In the genomic region with DNA sequence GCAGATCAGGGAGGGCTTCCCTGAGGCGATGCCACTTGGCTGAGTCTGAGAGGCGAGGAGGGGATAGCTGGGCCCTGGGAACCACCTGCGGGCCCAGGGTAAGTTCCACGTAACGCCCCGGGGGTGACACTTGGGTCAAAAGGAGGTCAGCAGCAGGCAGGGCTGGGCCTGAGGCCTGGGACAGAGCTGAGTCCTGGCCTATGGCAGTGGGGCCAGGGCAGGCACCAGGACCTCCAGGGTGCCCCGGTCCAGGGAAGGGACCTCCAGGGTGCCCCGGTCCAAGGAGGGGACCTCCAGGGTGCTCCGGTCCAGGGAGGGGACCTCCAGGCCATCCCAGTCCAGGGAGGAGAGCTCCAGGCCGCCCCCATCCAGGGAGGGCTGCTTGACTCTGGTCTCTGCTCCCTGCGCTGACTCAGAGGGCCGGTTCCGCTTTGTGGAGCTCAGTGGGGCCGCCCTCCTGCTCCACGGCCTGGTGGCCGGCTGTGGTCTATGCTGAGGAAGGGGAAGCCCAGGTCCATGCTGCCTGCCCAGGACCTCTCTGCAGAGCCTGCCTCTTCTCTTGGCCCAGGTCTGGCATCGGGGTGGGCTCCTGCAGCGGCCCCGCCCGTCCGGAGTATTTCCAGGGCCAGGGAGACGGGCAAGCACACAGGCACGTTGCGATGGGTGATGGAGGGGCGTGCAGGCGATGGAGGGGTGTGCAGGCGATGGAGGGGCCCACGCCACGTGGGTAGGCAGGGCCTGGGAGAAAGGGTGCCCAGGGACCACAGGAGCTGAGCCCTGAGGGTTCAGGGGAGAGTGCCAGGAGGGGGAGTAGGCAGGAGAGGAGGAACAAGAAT, we compare ENCODE assay signal across 9 cellular contexts. TPM values are rescaled to one million over a fixed set of nuclear protein-coding genes. Genes with fewer than 3 reads are reported as not detected.
DNase-seq lines count a peak whose midpoint lies in the region; ATAC-seq and TF ChIP-seq lines count a peak whose summit lies in the region.
"Had no signal": no experiment of that assay in that cellular context is flagged by ENCODE, and none has a peak within 500 bp of the region (broad histone marks: within the 10 kb centered on the region; RNA-seq: fewer than 3 reads in every experiment).

No MANE protein-coding gene starts in this region.

- H3K36me3 ChIP-seq in lung (ENCODE audit: control insufficient read depth in 2 of 2, insufficient read depth in 2 of 2, low read length in 2 of 2), result no peaks in the 10 kb centered on the region
- H3K36me3 ChIP-seq in upper lobe of right lung, result no peaks in the 10 kb centered on the region

- TF ChIP-seq CTCF in cardiac fibroblast (IDR thresholded peaks at IDR 0.05; ENCODE audit: low read depth, low read length) (no peak), lung (IDR thresholded peaks at IDR 0.05; ENCODE audit: control extremely low read depth, extremely low read depth) (no peak), upper lobe of right lung (IDR thresholded peaks at IDR 0.05) (no peak)

- H3K27me3 ChIP-seq in lung (ENCODE audit: control insufficient read depth, insufficient read depth) (no peaks in the 10 kb centered on the region), upper lobe of right lung (no peaks in the 10 kb centered on the region)

- DNase-seq in Kasumi-1 (lab: John Stamatoyannopoulos, UW) (peak; percentile 71 to 77), cardiac fibroblast (ENCODE audit: low read depth in 2 of 2) (peak; percentile 62 to 74), lung (ENCODE audit: low spot score) (peak; percentile 56), upper lobe of right lung (peak; percentile 84), NCI-H146 treated with DMSO at 0.1 percent for 48 hours (lab: John Stamatoyannopoulos, UW; ENCODE audit: unreplicated experiment) (no peak), DMS53 treated with DMSO at 0.1 percent for 48 hours (lab: John Stamatoyannopoulos, UW; ENCODE audit: unreplicated experiment) (no peak), NCI-H1048 (lab: John Stamatoyannopoulos, UW) (no peak)
- DNase-seq in activated CD8-positive, alpha-beta memory T cell treated with anti-CD3 and anti-CD28 coated beads, Interleukin-2, amount 50 U/mL, for 4 hours, result no peak
- DNase-seq: effector CD8-positive, alpha-beta T cell had no signal

- H3K27ac ChIP-seq in lung (ENCODE audit: low read depth in 1 of 2, low read length in 1 of 2) (peak overlapping the region; percentile 77 to 87), upper lobe of right lung (peak overlapping the region; percentile 83)

- peaks cover 5 to 37% of the 10 kb centered on the region in 2 donors for H3K4me1 ChIP-seq in lung (ENCODE audit: control insufficient read depth in 2 of 2, insufficient read depth in 2 of 2, low read length in 2 of 2)
- H3K4me1 ChIP-seq in upper lobe of right lung, result peaks cover 51% of the 10 kb centered on the region

- H3K9me3 ChIP-seq in lung (ENCODE audit: control insufficient read depth in 2 of 2, insufficient read depth in 1 of 2, low read length in 1 of 2), result no peaks in the 10 kb centered on the region
- H3K9me3 ChIP-seq in upper lobe of right lung, result no peaks in the 10 kb centered on the region

- intact Hi-C loops in upper lobe of right lung (cut with DNase I), result loop anchor here (10.0 kb wide), 1 partner anchor 318 kb away; no protein-coding TSS in a partner anchor

- no peak for ATAC-seq in lung (ENCODE audit: insufficient read depth, low FRiP score)
- ATAC-seq in upper lobe of right lung, result peak; percentile 73

- 49 to 57% methylated on average over 27 to 29 of the region's 29 CpGs for WGBS in lung, 2 donors

- H3K4me3 ChIP-seq in cardiac fibroblast (replicated peaks in 1 of 2; ENCODE audit: low read depth in 2 of 2, low read length in 2 of 2), result peak overlapping the region in 1 of 2 donors; percentile 41
- no peak overlapping the region for H3K4me3 ChIP-seq in lung
- H3K4me3 ChIP-seq in upper lobe of right lung, result no peak overlapping the region

RNA-seq across cellular contexts. Expression of gene WNT7B, which starts 19.5 kb away (rescaled TPM):
- total RNA-seq in lung (10 to 100 TPM in 1 of 2 donors, 1 to 10 TPM in 1; 4.4 to 12.5 TPM), upper lobe of right lung (5.4 TPM)
- 1 to 10 TPM; 3.5 to 8.6 TPM for polyA plus RNA-seq in lung

Comparison
In these comparisons a context has a peak if more than half of its experiments do, and no peak if none do; other contexts are left out.
1. DNase-seq: peak in Kasumi-1 (2 of 2), cardiac fibroblast (2 of 2), lung (single experiment) and upper lobe of right lung (single experiment); none in NCI-H146 treated with DMSO at 0.1 percent for 48 hours (single experiment), activated CD8-positive, alpha-beta memory T cell treated with anti-CD3 and anti-CD28 coated beads, Interleukin-2, amount 50 U/mL, for 4 hours (single experiment), DMS53 treated with DMSO at 0.1 percent for 48 hours (single experiment) and NCI-H1048 (single experiment).